In the genomic region with DNA sequence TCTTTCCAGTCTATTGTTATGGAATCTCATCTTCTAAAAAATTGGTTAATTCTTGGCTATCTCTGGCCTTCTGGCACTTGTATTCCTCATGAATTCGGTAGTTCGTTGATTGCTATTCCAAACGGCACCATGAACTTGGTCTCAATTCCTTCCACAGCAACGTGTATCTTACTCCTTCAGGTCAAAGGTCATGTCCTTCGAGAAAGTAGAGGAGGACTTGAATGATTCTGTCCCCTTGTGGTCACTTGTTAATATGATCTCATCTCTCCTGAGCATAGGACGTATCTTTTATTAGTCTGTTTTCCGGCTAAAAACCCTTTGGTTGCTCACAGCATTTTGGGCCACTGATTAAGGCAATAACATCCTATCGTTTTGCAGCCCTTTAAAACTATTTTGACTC, we compare ENCODE assay signal across 19 cellular contexts. TPM values are rescaled to one million over a fixed set of nuclear protein-coding genes. Genes with fewer than 3 reads are reported as not detected.
DNase-seq lines count a peak whose midpoint lies in the region; ATAC-seq, FAIRE-seq and TF ChIP-seq lines count a peak whose summit lies in the region.
"Had no signal": no experiment of that assay in that cellular context is flagged by ENCODE, and none has a peak within 500 bp of the region (broad histone marks: within the 10 kb centered on the region; RNA-seq: fewer than 3 reads in every experiment).

No MANE protein-coding gene starts in this region.

- H3K4me3 ChIP-seq in left ventricle myocardium inferior (no peak overlapping the region), H1 (ENCODE audit: extremely low read depth in 1 of 4, insufficient read depth in 2 of 4, low read depth in 3 of 4, low read length in 4 of 4) (no peak overlapping the region), upper lobe of right lung (no peak overlapping the region)
- H3K4me3 ChIP-seq: body of pancreas, SJCRH30, vagina had no signal

- H4K20me1 ChIP-seq in H1 (replicated peaks in 1 of 2; ENCODE audit: control insufficient read depth in 1 of 2, insufficient read depth in 2 of 2, low read length in 2 of 2) = no peaks in the 10 kb centered on the region

- H2BK12ac ChIP-seq in H1 (ENCODE audit: low read depth, low read length) = no peak overlapping the region

- H3K79me1 ChIP-seq in H1 (ENCODE audit: low read depth, low read length) = no peaks in the 10 kb centered on the region

- H3K27ac ChIP-seq in left ventricle myocardium inferior (replicated peaks) (no peak overlapping the region), H1 (ENCODE audit: low read depth, low read length) (no peak overlapping the region), upper lobe of right lung (no peak overlapping the region)
- H3K27ac ChIP-seq: body of pancreas, SJCRH30, vagina had no signal

- no peak overlapping the region for H2BK15ac ChIP-seq in H1 (ENCODE audit: low read length)

- H3K9me3 ChIP-seq in left ventricle myocardium inferior (replicated peaks) (no peaks in the 10 kb centered on the region), H1 (ENCODE audit: insufficient read depth in 2 of 2, low read depth in 1 of 2, low read length in 1 of 2) (no peaks in the 10 kb centered on the region), upper lobe of right lung (no peaks in the 10 kb centered on the region)
- H3K9me3 ChIP-seq: body of pancreas, SJCRH30, vagina had no signal

- H2BK120ac ChIP-seq in H1 (replicated peaks; ENCODE audit: low read depth, low read length) = no peak overlapping the region

- no peak for ATAC-seq in Right ventricle myocardium superior (ENCODE audit: poor library complexity)
- no peak for ATAC-seq in upper lobe of right lung
- ATAC-seq: body of pancreas; effector memory CD8-positive, alpha-beta T cell had no signal

- H3K56ac ChIP-seq in H1 (replicated peaks; ENCODE audit: insufficient read length, low read depth, low read length) = no peak overlapping the region

- TF ChIP-seq CTCF in left ventricle myocardium inferior (IDR thresholded peaks at IDR 0.05; ENCODE audit: borderline replicate concordance) = peak; percentile 33
- TF ChIP-seq CTCF in H1 (IDR thresholded peaks at IDR 0.05; ENCODE audit: control extremely low read depth in 1 of 3, insufficient read depth in 1 of 3, low read depth in 1 of 3, low read length in 3 of 3) = peak in 2 of 3 experiments; percentile 16 to 51; a peak in 2 of 4 replicates
- peak; percentile 23 for TF ChIP-seq CTCF in upper lobe of right lung (IDR thresholded peaks at IDR 0.05)

- H4K8ac ChIP-seq in H1 (ENCODE audit: extremely low read depth, insufficient read depth, low read length) = no peak overlapping the region

- H3K27me3 ChIP-seq in left ventricle myocardium inferior (ENCODE audit: low read depth) (no peaks in the 10 kb centered on the region), H1 (replicated peaks in 1 of 4; ENCODE audit: control insufficient read depth in 3 of 4, extremely low read depth in 1 of 4, insufficient read depth in 3 of 4, low read length in 3 of 4) (no peaks in the 10 kb centered on the region; a peak in 1 of 7 replicates), upper lobe of right lung (no peaks in the 10 kb centered on the region)
- H3K27me3 ChIP-seq: body of pancreas, SJCRH30, vagina had no signal

- H2AK5ac ChIP-seq in H1 (ENCODE audit: low read depth, low read length) = no peak overlapping the region

- WGBS in H1 (ENCODE audit: extremely low coverage in 1 of 2, insufficient coverage in 1 of 2, insufficient read length in 1 of 2, insufficient replicate concordance in 2 of 2, low coverage in 1 of 2, low lambda C conversion rate in 2 of 2, missing lambda C conversion rate in 1 of 2), 2 experiments = 83% methylated on average over 8 of the region's 8 CpGs; no CpG with 5 or more reads in 1 of the 2 experiments

- no peak overlapping the region for H3K9ac ChIP-seq in H1 (replicated peaks in 1 of 4; ENCODE audit: extremely low read depth in 1 of 4, low read depth in 3 of 4, low read length in 3 of 4)

- no peak overlapping the region for H2AFZ ChIP-seq in H1 (ENCODE audit: low read length)

- H3K23ac ChIP-seq in H1 (ENCODE audit: insufficient read length) = no peak overlapping the region

- TF ChIP-seq RAD21 in H1 (IDR thresholded peaks at IDR 0.05 in 1 of 2, conservative IDR thresholded peaks at IDR 0.05 in 1 of 2; ENCODE audit: low read depth in 2 of 2, low read length in 2 of 2) = peak; percentile 28 to 29; a peak in 2 of 4 replicates

- H2BK5ac ChIP-seq in H1 (ENCODE audit: low read depth, low read length) = no peak overlapping the region

- no peak overlapping the region for H3K18ac ChIP-seq in H1 (ENCODE audit: extremely low read depth, low read length)

- POLR2A ChIA-PET in H1 (lab: Charles Lee; ENCODE audit: partially characterized antibody) = interaction anchor here (0.6 kb wide), 1 partner anchor 62 kb away, joined by 3 read pairs; no protein-coding TSS in a partner anchor

- CTCF ChIA-PET in H1 (lab: Charles Lee; ENCODE audit: partially characterized antibody) = interaction anchor here (0.8 to 4.4 kb wide), 14 partner anchors 12 to 140 kb away, joined by 3 to 26 read pairs (median 10); partner anchors contain the start of gene NDRG3

- intact Hi-C loops in left ventricle myocardium inferior (cut with micrococcal nuclease) = loop anchor here (10.0 kb wide), 1 partner anchor 221 kb away; no protein-coding TSS in a partner anchor
- intact Hi-C loops in Right ventricle myocardium superior (cut with DNase I) = no loop called here
- intact Hi-C loops in upper lobe of right lung (cut with DNase I) = no loop called here

- no peaks in the 10 kb centered on the region for H3K79me2 ChIP-seq in H1 (ENCODE audit: control insufficient read depth in 1 of 2, insufficient read depth in 2 of 2, low read length in 2 of 2)

- DNase-seq in left ventricle myocardium inferior = no peak
- no peak for DNase-seq in Right ventricle myocardium superior
- DNase-seq in RPMI7951 (ENCODE audit: low read depth) = peak; percentile 51
- no peak for DNase-seq in H1 (ENCODE audit: low read depth in 1 of 2, low spot score in 2 of 2)
- DNase-seq in upper lobe of right lung = no peak
- DNase-seq in effector CD8-positive, alpha-beta T cell (lab: John Stamatoyannopoulos, UW) = no peak
- DNase-seq in DMS79 treated with DMSO at 0.1 percent for 48 hours (lab: John Stamatoyannopoulos, UW) = no peak
- DNase-seq in COR-L47 (lab: John Stamatoyannopoulos, UW) = no peak
- DNase-seq: activated effector memory CD4-positive, alpha-beta T cell treated with anti-CD3 and anti-CD28 coated beads, Interleukin-2, amount 50 U/mL, for 16 hours; body of pancreas; effector memory CD8-positive, alpha-beta T cell; immature natural killer cell; NCI-H2029; NCI-H748 treated with DMSO at 0.1 percent for 48 hours; occipital lobe; SJCRH30; stimulated activated naive CD4-positive, alpha-beta T cell treated with Interleukin-2 at 50 U/mL for 16 hours had no signal

- no peak overlapping the region for H3K14ac ChIP-seq in H1 (ENCODE audit: insufficient read length)

- no peak overlapping the region for H3K4me2 ChIP-seq in H1 (ENCODE audit: insufficient read depth in 1 of 2, low read depth in 2 of 2, low read length in 2 of 2)

- H2BK20ac ChIP-seq in H1 (ENCODE audit: low read length) = no peak overlapping the region

- FAIRE-seq in H1 (lab: Jason Lieb, UNC) = no peak
- FAIRE-seq: frontal cortex had no signal

- H3K36me3 ChIP-seq in left ventricle myocardium inferior = no peaks in the 10 kb centered on the region
- H3K36me3 ChIP-seq in H1 (ENCODE audit: control insufficient read depth in 2 of 4, insufficient read depth in 4 of 4, low read length in 3 of 4) = peaks cover 0 to 5% (median 0%) of the 10 kb centered on the region in 4 experiments; a peak in 1 of 8 replicates
- peaks cover 12% of the 10 kb centered on the region for H3K36me3 ChIP-seq in upper lobe of right lung
- H3K36me3 ChIP-seq: SJCRH30 had no signal

- no peak overlapping the region for H4K91ac ChIP-seq in H1 (replicated peaks; ENCODE audit: insufficient read length, low read length)

- H4K5ac ChIP-seq in H1 (ENCODE audit: insufficient read length, low read depth, low read length) = no peak overlapping the region

- no peaks in the 10 kb centered on the region; the same call in 1 of the 2 replicates for H3K23me2 ChIP-seq in H1 (ENCODE audit: low read depth, low read length)

- H3K4me1 ChIP-seq in left ventricle myocardium inferior (peaks cover 10% of the 10 kb centered on the region), H1 (replicated peaks in 1 of 4; ENCODE audit: control insufficient read depth in 3 of 4, insufficient read depth in 4 of 4, low read length in 3 of 4) (peaks cover 4 to 12% (median 7%) of the 10 kb centered on the region in 4 experiments), upper lobe of right lung (no peaks in the 10 kb centered on the region)

- no peak for TF ChIP-seq POLR2A in H1 (IDR thresholded peaks at IDR 0.05; ENCODE audit: control extremely low read depth in 1 of 2, low read depth in 2 of 2, low read length in 2 of 2)

- no peak for TF ChIP-seq EP300 in H1 (IDR thresholded peaks at IDR 0.05; ENCODE audit: borderline replicate concordance in 1 of 2, low read depth in 2 of 2, low read length in 2 of 2)

- no peak overlapping the region for H3K4ac ChIP-seq in H1 (replicated peaks; ENCODE audit: insufficient read length, low read depth, low read length)

TF ChIP-seq in H1, 55 proteins besides CTCF, POLR2A, EP300 and RAD21:
- TF ChIP-seq EGR1 (IDR thresholded peaks at IDR 0.05; ENCODE audit: borderline replicate concordance, low read depth, low read length) = no peak
- TF ChIP-seq TBP (IDR thresholded peaks at IDR 0.05; ENCODE audit: low read depth, low read length) = no peak
- TF ChIP-seq POLR2AphosphoS5 (IDR thresholded peaks at IDR 0.05; ENCODE audit: low read depth, low read length) = no peak
- no peak for TF ChIP-seq POU5F1 (IDR thresholded peaks at IDR 0.05; ENCODE audit: low read depth, low read length)
- TF ChIP-seq CHD2 (IDR thresholded peaks at IDR 0.05; ENCODE audit: low read length) = no peak
- TF ChIP-seq SAP30 (IDR thresholded peaks at IDR 0.05; ENCODE audit: insufficient read depth, insufficient replicate concordance, low read length) = no peak

RNA-seq across cellular contexts. Expression of gene TLDC2, which starts 9.4 kb away (rescaled TPM):
- total RNA-seq in left ventricle myocardium inferior = not detected
- total RNA-seq in Right ventricle myocardium superior = not detected
- 0.39 TPM in 1 of 2 replicates, not detected in the other for total RNA-seq in RPMI7951 (2014; rRNA removed; shearing (Covaris generic))
- 0.23 and 0.34 TPM in 2 replicates for total RNA-seq in H1 (2021; fragmentation: NEBNext Ultra II Directional; extraction: Animal tissue kit (Norgen Biotek cat#: 25700))
- polyA plus RNA-seq in H1 (2011; rRNA removed) = 0.20 and 0.29 TPM in 2 replicates
- 0.25 TPM for polyA plus RNA-seq in H1 (2011; cell fraction: cytosol; rRNA removed)
- polyA plus RNA-seq in H1 (2011; cell fraction: nucleus; rRNA removed) = 0.17 TPM
- polyA plus RNA-seq in H1 (2012, experiment 1 of 2) = 0.42 to 0.85 TPM (median 0.63 TPM) in 4 replicates
- 0.37 TPM for polyA plus RNA-seq in H1 (2012, experiment 2 of 2)
- polyA plus RNA-seq in H1 (2013, experiment 1 of 2) = 0.06 TPM
- 0.13 TPM for polyA plus RNA-seq in H1 (2013, experiment 2 of 2)
- 0.20 TPM in 1 of 2 replicates, not detected in the other for polyA minus RNA-seq in H1 (2011; rRNA and poly(A)+ RNA removed)
- not detected for polyA minus RNA-seq in H1 (2011; cell fraction: cytosol; rRNA and poly(A)+ RNA removed)
- 0.60 TPM for polyA minus RNA-seq in H1 (2011; cell fraction: nucleus; rRNA and poly(A)+ RNA removed)
- total RNA-seq in upper lobe of right lung = 1.6 TPM
- total RNA-seq: body of pancreas had no signal
